ENCODE assay signal across 1 cellular context in the genomic region with DNA sequence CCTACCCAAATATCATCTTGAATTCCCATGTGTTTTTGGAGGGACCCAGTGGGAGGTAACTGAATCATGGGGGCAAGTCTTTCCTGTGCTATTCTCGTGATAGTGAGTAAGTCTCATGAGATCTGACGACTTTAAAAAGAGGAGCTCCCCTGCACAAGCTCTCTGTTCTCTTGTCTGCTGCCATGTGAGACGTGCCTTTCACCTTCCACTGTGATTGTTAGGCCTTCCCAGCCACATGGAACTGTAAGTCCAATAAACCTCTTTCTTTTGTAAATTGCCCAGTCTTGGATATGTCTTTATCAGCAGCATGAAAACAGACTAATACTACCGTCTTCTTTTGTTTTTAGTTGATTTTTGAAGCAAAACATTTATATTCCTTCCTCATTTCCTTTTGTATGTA.
TF ChIP-seq lines count a peak whose summit lies in the region.

No MANE protein-coding gene starts in this region.

TF ChIP-seq in K562, 482 proteins besides CTCF, POLR2A, EP300 and RAD21:
- peak; percentile 51; the same call in 1 of the 2 replicates for TF ChIP-seq ZNF766 (CRISPR knock-in tag; conservative IDR thresholded peaks at IDR 0.05)
TF ChIP-seq in K562: peak in this region for 1; not testable (repeated sequence) for 481.
